ENCODE assay signal across 13 cellular contexts in genomic region chr13:47433461-47434005, GRCh38.
"Had no signal": no experiment of that assay in that cellular context is flagged by ENCODE, and none has a peak within 500 bp of the region (broad histone marks: within the 10 kb centered on the region; RNA-seq: fewer than 3 reads in every experiment).

No MANE protein-coding gene starts in this region.

- H3K27ac Mint-ChIP-seq: activated naive CD8-positive, alpha-beta T cell treated with anti-CD3 and anti-CD28 coated beads, Interleukin-2, amount 10 ng/mL, durations not matched to agents 7 days and 5 days; stimulated activated naive CD8-positive, alpha-beta T cell treated with anti-CD3 and anti-CD28 coated beads, Interleukin-15, Interleukin-2, amounts not matched to agents 100 ng/mL and 50 ng/mL, for 24 hours had no signal

- H3K4me3 Mint-ChIP-seq: activated naive CD8-positive, alpha-beta T cell treated with anti-CD3 and anti-CD28 coated beads, Interleukin-2, amount 10 ng/mL, durations not matched to agents 7 days and 5 days; activated T-cell treated with anti-CD3 and anti-CD28 coated beads, Interleukin-2, amount 50 U/mL, for 4 hours; stimulated activated naive CD8-positive, alpha-beta T cell treated with anti-CD3 and anti-CD28 coated beads, Interleukin-15, Interleukin-2, amounts not matched to agents 100 ng/mL and 50 ng/mL, for 24 hours had no signal

- H3K36me3 Mint-ChIP-seq: activated naive CD8-positive, alpha-beta T cell treated with anti-CD3 and anti-CD28 coated beads, Interleukin-2, amount 10 ng/mL, durations not matched to agents 7 days and 5 days had no signal

- DNase-seq: activated naive CD8-positive, alpha-beta T cell treated with anti-CD3 and anti-CD28 coated beads, Interleukin-2, amount 10 ng/mL, durations not matched to agents 7 days and 5 days; activated T-cell treated with anti-CD3 and anti-CD28 coated beads, Interleukin-2, amount 50 U/mL, for 4 hours; caudate nucleus; cortex of kidney; effector CD8-positive, alpha-beta T cell; kidney; left ventricle myocardium superior; sigmoid colon; stimulated activated CD4-positive, alpha-beta T cell treated with anti-CD3 and anti-CD28 coated beads, Interleukin-4, amount 100 ng/mL, for 1 hour; stimulated activated CD8-positive, alpha-beta memory T cell treated with anti-CD3 and anti-CD28 coated beads, Interleukin-4, amount 100 ng/mL, for 48 hours had no signal

- ATAC-seq: activated T-cell treated with anti-CD3 and anti-CD28 coated beads, Interleukin-2, amount 50 U/mL, for 4 hours; left ventricle myocardium superior had no signal

- H3K4me1 Mint-ChIP-seq: activated naive CD8-positive, alpha-beta T cell treated with anti-CD3 and anti-CD28 coated beads, Interleukin-2, amount 10 ng/mL, durations not matched to agents 7 days and 5 days had no signal

- H3K27me3 Mint-ChIP-seq: activated naive CD8-positive, alpha-beta T cell treated with anti-CD3 and anti-CD28 coated beads, Interleukin-2, amount 10 ng/mL, durations not matched to agents 7 days and 5 days; stimulated activated naive CD8-positive, alpha-beta T cell treated with anti-CD3 and anti-CD28 coated beads, Interleukin-15, Interleukin-2, amounts not matched to agents 100 ng/mL and 50 ng/mL, for 24 hours had no signal

- H3K4me3 ChIP-seq: ascending aorta, hepatocyte, sigmoid colon had no signal

- H3K9me3 Mint-ChIP-seq: activated naive CD8-positive, alpha-beta T cell treated with anti-CD3 and anti-CD28 coated beads, Interleukin-2, amount 10 ng/mL, durations not matched to agents 7 days and 5 days had no signal
